In the genomic region with DNA sequence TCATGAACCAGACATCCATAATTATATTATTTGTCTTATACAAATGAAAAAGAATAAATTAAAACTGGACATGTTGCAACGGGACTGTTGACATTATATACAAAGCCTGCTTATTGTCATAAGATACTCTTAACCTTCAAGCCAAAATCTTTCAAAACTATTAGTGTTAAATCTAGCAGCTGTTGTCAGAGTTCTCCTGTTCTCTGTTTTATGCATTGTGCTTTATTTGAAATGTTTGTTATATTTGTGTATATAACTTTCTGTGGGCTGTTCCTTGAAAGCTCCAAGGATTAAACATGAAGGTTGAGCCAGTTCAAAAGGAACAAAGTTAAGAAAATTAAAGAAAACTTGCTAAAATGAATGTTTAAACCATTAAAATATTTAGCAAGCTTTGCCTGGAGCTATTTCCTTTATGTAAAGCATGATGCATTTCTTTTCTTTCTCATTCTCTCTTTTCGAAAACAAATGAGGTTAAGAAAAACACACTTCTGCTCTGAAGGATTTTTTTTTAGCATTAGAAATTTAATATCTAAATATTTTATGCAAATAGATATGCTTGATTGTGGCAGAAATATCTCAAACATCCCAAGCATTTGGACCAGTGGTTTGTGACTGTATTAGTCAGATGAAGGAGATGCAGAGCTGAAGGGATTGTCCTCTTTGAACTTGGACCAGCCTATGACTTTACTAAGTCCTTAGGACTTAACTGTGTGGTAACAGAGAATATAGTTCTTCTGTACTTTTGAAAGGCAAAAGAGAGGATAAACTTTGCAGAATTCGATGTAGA, we compare ENCODE assay signal across 17 cellular contexts.
DNase-seq lines count a peak whose midpoint lies in the region; ATAC-seq and TF ChIP-seq lines count a peak whose summit lies in the region.
"Had no signal": no experiment of that assay in that cellular context is flagged by ENCODE, and none has a peak within 500 bp of the region (broad histone marks: within the 10 kb centered on the region; RNA-seq: fewer than 3 reads in every experiment).

No MANE protein-coding gene starts in this region.

- intact Hi-C loops in tibial artery (cut with DNase I; ENCODE audit: low total_unique reads) = no loop called here

- no peaks in the 10 kb centered on the region for H3K36me3 ChIP-seq in brain microvascular endothelial cell (replicated peaks)
- H3K36me3 ChIP-seq in tibial artery = no peaks in the 10 kb centered on the region
- H3K36me3 ChIP-seq: BLaER1, uterus had no signal

- H3K27me3 ChIP-seq in brain microvascular endothelial cell (replicated peaks) (no peaks in the 10 kb centered on the region), tibial artery (no peaks in the 10 kb centered on the region)
- H3K27me3 ChIP-seq: BLaER1, uterus had no signal

- no peaks in the 10 kb centered on the region for H3K9me3 ChIP-seq in tibial artery
- H3K9me3 ChIP-seq: uterus had no signal

- ATAC-seq in GM19467 (IDR thresholded peaks at IDR 0.05; ENCODE audit: unreplicated experiment) (no peak), HG02642 (IDR thresholded peaks at IDR 0.05; ENCODE audit: poor library complexity, unreplicated experiment) (no peak)
- ATAC-seq: Right ventricle myocardium inferior had no signal

- in situ Hi-C loops in brain microvascular endothelial cell (cut with HindIII; ENCODE audit: low pct_ligation_motif_present, low sequenced_read_pairs) = no loop called here

- no peak for TF ChIP-seq CTCF in AG04449 (IDR thresholded peaks at IDR 0.05; ENCODE audit: insufficient read depth, low read length, missing control alignments)
- TF ChIP-seq CTCF in brain microvascular endothelial cell (IDR thresholded peaks at IDR 0.05; ENCODE audit: low read depth, low read length, missing control alignments) = no peak
- TF ChIP-seq CTCF in tibial artery (IDR thresholded peaks at IDR 0.05) = no peak

- no peak overlapping the region for H3K4me3 ChIP-seq in AG04449 (ENCODE audit: low read depth, low read length)
- H3K4me3 ChIP-seq in brain microvascular endothelial cell (ENCODE audit: low read depth, low read length) = no peak overlapping the region
- no peak overlapping the region for H3K4me3 ChIP-seq in tibial artery
- H3K4me3 ChIP-seq: BLaER1, uterus had no signal

- POLR2A ChIA-PET in AG04449 (lab: Yijun Ruan, JAX) = no interaction called here

- DNase-seq in AG04449 (ENCODE audit: low read depth, low spot score) (peak; percentile 82), HS-5 (ENCODE audit: low read depth) (peak; percentile 49), brain microvascular endothelial cell (peak; percentile 77), kidney glomerular epithelial cell (lab: John Stamatoyannopoulos, UW) (peak; percentile 58), NCI-H1694 (lab: John Stamatoyannopoulos, UW) (no peak), tibial artery (no peak)
- DNase-seq: caudate nucleus; GDM1; KG1; NCI-H774; stimulated activated CD4-positive, alpha-beta T cell treated with anti-CD3 and anti-CD28 coated beads, Interleukin-2, amount 100 ng/mL, for 48 hours; uterus had no signal

- CTCF ChIA-PET in AG04449 (lab: Yijun Ruan, JAX) = interaction anchor here (1.1 kb wide), 2 partner anchors 216 to 405 kb away, joined by 3 to 4 read pairs; no protein-coding TSS in a partner anchor

- H3K27ac ChIP-seq in brain microvascular endothelial cell (no peak overlapping the region), tibial artery (no peak overlapping the region)
- H3K27ac ChIP-seq: BLaER1, epithelial cell of prostate, uterus had no signal

- H3K4me1 ChIP-seq in tibial artery = peaks cover 0 to 18% (median 9%) of the 10 kb centered on the region in 4 donors
- H3K4me1 ChIP-seq: uterus had no signal

Comparison
In these comparisons a context has a peak if more than half of its experiments do, and no peak if none do; other contexts are left out.
1. DNase-seq: peak in AG04449 (single experiment), HS-5 (single experiment), brain microvascular endothelial cell (single experiment) and kidney glomerular epithelial cell (single experiment); none in NCI-H1694 (single experiment) and tibial artery (0 of 2).